32 cellular contexts compared by ENCODE assay signal in genomic region chr22:25186140-25186539, GRCh38. TPM values are rescaled to one million over a fixed set of nuclear protein-coding genes. Genes with fewer than 3 reads are reported as not detected.
"Had no signal": no experiment of that assay in that cellular context is flagged by ENCODE, and none has a peak within 500 bp of the region (broad histone marks: within the 10 kb centered on the region; RNA-seq: fewer than 3 reads in every experiment).

No MANE protein-coding gene starts in this region.

- DNase-seq: colonic mucosa; cortex of kidney; effector CD8-positive, alpha-beta T cell; effector memory CD8-positive, alpha-beta T cell; endodermal cell; erythroblast; esophagus squamous epithelium; foreskin fibroblast; foreskin melanocyte; gastrocnemius medialis; glutamatergic neuron; head of caudate nucleus; heart right ventricle; hippocampal formation; left cardiac atrium; left ventricle myocardium inferior; lower lobe of right lung; mesendoderm; midbrain had no signal

- ATAC-seq: effector memory CD8-positive, alpha-beta T cell; gastrocnemius medialis; heart right ventricle; left cardiac atrium; lower lobe of right lung had no signal

- H3K27me3 ChIP-seq: colonic mucosa, esophagus squamous epithelium, gastrocnemius medialis, heart right ventricle had no signal

- FAIRE-seq: endometrium, islet of Langerhans, keratinocyte had no signal

- H3K4me3 ChIP-seq: colonic mucosa, esophagus squamous epithelium, gastrocnemius medialis, heart right ventricle, left ventricle myocardium inferior, lower lobe of right lung had no signal

- H3K27me3 Mint-ChIP-seq: effector memory CD8-positive, alpha-beta T cell had no signal

- H3K4me3 Mint-ChIP-seq: dendritic cell treated with granulocyte-macrophage colony-stimulating factor and Interleukin-4, amounts not matched to agents 40 ng/mL and 50 ng/mL, for 4 days; effector memory CD8-positive, alpha-beta T cell; endodermal cell; memory B cell had no signal

- H3K9me3 ChIP-seq: colonic mucosa, esophagus squamous epithelium, gastrocnemius medialis, heart right ventricle, left ventricle myocardium inferior, lower lobe of right lung had no signal

- H3K27ac ChIP-seq: colonic mucosa, epithelial cell of prostate, esophagus squamous epithelium, gastrocnemius medialis, heart right ventricle, left ventricle myocardium inferior, lower lobe of right lung had no signal

- H3K4me1 Mint-ChIP-seq: endodermal cell, memory B cell had no signal

- H3K4me1 ChIP-seq: colonic mucosa, esophagus squamous epithelium, gastrocnemius medialis, heart right ventricle, left ventricle myocardium inferior had no signal

- H3K27ac Mint-ChIP-seq: dendritic cell treated with granulocyte-macrophage colony-stimulating factor and Interleukin-4, amounts not matched to agents 40 ng/mL and 50 ng/mL, for 4 days; endodermal cell; memory B cell had no signal

- H3K9me3 Mint-ChIP-seq: dendritic cell treated with granulocyte-macrophage colony-stimulating factor and Interleukin-4, amounts not matched to agents 40 ng/mL and 50 ng/mL, for 4 days; effector memory CD8-positive, alpha-beta T cell had no signal

RNA-seq across cellular contexts. Expression of gene CRYBB3, which starts 13.5 kb away (rescaled TPM):
- total RNA-seq: chondrocyte, dermis microvascular lymphatic vessel endothelial cell, esophagus squamous epithelium, gastrocnemius medialis, kidney epithelial cell, left cardiac atrium, left ventricle myocardium inferior, mononuclear cell had no signal
- polyA plus RNA-seq: keratinocyte had no signal

RNA-seq across cellular contexts. Expression of gene CRYBB2, which starts 33.3 kb away (rescaled TPM):
- total RNA-seq: chondrocyte, colonic mucosa, dermis microvascular lymphatic vessel endothelial cell, endodermal cell, esophagus mucosa, esophagus squamous epithelium, gastrocnemius medialis, heart right ventricle, kidney epithelial cell, left ventricle myocardium inferior, lower lobe of right lung, lung microvascular endothelial cell, mononuclear cell, mucosa of gallbladder had no signal
